Comparison of ENCODE assay signal across 1 cellular context in the genomic region with DNA sequence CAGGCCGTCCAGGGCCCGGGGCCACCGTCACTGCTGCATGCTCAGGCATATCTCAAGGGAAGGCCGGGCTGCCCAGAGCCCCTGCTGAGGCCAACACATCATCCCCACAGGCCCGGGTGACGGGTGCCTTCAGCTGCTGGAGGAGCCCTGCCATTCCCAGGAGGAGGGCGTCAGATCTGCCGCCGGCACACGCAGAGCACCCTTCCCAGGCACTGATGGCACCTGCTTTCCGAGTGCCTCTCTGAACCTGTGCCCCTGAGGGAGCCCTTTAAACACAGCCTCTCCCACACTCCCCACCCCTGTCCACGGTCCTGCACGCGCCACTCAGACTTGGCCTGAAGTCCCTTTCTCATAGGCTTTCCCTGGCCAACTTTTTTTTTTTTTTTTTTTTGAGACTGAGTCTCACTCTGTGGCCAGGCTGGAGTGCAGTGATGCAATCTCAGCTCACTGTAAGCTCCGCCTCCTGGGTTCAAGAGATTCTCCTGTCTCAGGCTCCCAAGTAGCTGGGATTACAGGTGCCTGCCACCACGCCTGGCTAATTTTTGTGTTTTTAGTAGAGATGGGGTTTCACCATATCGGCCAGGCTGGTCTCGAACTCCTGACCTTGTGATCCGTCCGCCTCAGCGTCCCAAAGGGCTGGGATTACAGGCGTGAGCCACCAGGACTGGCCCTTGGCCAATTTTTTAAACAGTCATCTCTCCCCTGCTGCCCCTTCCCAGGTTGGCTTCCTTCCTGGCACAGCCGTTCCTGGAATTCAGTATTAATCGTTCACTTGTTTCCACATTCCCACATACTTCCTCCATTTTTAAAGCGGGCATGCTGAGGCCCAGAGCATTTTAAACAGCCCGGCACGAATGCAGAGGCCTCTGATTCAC.
TF ChIP-seq lines count a peak whose summit lies in the region.

No MANE protein-coding gene starts in this region.

TF ChIP-seq in HepG2, 621 proteins besides CTCF, POLR2A, EP300 and RAD21:
- no peak for TF ChIP-seq ZNF484 (CRISPR knock-in tag; IDR thresholded peaks at IDR 0.05; ENCODE audit: borderline replicate concordance, low read depth)
- no peak for TF ChIP-seq ZNF883 (CRISPR knock-in tag; IDR thresholded peaks at IDR 0.05; ENCODE audit: not compliant biosample characterization)
- TF ChIP-seq NFIB (CRISPR knock-in tag; IDR thresholded peaks at IDR 0.05; ENCODE audit: borderline replicate concordance): no peak
- TF ChIP-seq DR1 (CRISPR knock-in tag; IDR thresholded peaks at IDR 0.05): no peak
- no peak for TF ChIP-seq XRCC5 (optimal IDR thresholded peaks at IDR 0.05; ENCODE audit: low read length)
- no peak for TF ChIP-seq ZNF563 (CRISPR knock-in tag; IDR thresholded peaks at IDR 0.05)
- TF ChIP-seq, protein P1, sequence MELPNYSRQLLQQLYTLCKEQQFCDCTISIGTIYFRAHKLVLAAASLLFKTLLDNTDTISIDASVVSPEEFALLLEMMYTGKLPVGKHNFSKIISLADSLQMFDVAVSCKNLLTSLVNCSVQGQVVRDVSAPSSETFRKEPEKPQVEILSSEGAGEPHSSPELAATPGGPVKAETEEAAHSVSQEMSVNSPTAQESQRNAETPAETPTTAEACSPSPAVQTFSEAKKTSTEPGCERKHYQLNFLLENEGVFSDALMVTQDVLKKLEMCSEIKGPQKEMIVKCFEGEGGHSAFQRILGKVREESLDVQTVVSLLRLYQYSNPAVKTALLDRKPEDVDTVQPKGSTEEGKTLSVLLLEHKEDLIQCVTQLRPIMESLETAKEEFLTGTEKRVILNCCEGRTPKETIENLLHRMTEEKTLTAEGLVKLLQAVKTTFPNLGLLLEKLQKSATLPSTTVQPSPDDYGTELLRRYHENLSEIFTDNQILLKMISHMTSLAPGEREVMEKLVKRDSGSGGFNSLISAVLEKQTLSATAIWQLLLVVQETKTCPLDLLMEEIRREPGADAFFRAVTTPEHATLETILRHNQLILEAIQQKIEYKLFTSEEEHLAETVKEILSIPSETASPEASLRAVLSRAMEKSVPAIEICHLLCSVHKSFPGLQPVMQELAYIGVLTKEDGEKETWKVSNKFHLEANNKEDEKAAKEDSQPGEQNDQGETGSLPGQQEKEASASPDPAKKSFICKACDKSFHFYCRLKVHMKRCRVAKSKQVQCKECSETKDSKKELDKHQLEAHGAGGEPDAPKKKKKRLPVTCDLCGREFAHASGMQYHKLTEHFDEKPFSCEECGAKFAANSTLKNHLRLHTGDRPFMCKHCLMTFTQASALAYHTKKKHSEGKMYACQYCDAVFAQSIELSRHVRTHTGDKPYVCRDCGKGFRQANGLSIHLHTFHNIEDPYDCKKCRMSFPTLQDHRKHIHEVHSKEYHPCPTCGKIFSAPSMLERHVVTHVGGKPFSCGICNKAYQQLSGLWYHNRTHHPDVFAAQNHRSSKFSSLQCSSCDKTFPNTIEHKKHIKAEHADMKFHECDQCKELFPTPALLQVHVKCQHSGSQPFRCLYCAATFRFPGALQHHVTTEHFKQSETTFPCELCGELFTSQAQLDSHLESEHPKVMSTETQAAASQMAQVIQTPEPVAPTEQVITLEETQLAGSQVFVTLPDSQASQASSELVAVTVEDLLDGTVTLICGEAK (IDR thresholded peaks at IDR 0.05): no peak
- TF ChIP-seq, protein P1 (CRISPR knock-in tag; IDR thresholded peaks at IDR 0.05): no peak
- no peak for TF ChIP-seq ZNF180 (CRISPR knock-in tag; IDR thresholded peaks at IDR 0.05; ENCODE audit: borderline replicate concordance, low read depth)
- TF ChIP-seq JUNB (CRISPR knock-in tag; IDR thresholded peaks at IDR 0.05; ENCODE audit: borderline replicate concordance): no peak
- no peak for TF ChIP-seq BRD4 (CRISPR knock-in tag; IDR thresholded peaks at IDR 0.05)
- TF ChIP-seq, protein P2, sequence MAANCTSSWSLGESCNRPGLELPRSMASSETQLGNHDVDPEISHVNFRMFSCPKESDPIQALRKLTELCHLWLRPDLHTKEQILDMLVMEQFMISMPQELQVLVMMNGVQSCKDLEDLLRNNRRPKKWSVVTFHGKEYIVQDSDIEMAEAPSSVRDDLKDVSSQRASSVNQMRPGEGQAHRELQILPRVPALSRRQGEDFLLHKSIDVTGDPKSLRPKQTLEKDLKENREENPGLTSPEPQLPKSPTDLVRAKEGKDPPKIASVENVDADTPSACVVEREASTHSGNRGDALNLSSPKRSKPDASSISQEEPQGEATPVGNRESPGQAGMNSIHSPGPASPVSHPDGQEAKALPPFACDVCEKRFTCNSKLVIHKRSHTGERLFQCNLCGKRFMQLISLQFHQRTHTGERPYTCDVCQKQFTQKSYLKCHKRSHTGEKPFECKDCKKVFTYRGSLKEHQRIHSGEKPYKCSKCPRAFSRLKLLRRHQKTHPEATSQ (CRISPR knock-in tag; IDR thresholded peaks at IDR 0.05; ENCODE audit: borderline replicate concordance): no peak
- TF ChIP-seq ZFAT (CRISPR knock-in tag; conservative IDR thresholded peaks at IDR 0.05): no peak
